9 cellular contexts compared by ENCODE assay signal in the genomic region with DNA sequence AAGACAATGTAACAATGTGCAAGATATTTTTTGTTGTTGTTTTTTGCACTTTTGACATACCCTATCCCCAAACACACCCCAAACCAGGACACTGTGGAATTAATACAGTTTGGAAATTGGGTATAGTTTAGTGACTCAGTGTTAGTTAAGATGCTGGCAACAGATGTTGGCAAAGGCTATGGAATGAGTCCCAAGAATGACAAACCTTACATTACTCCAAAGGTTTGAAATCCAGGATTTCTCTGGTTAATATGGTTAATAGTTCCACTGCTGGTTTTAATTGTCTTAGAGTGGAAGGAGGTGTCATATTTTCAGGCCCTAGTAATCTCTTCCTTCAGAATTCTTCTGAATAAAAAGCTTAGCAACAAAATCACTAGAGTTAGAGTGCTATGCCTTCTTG. TPM values are rescaled to one million over a fixed set of nuclear protein-coding genes. Genes with fewer than 3 reads are reported as not detected.
DNase-seq lines count a peak whose midpoint lies in the region; ATAC-seq and TF ChIP-seq lines count a peak whose summit lies in the region.
"Had no signal": no experiment of that assay in that cellular context is flagged by ENCODE, and none has a peak within 500 bp of the region (broad histone marks: within the 10 kb centered on the region; RNA-seq: fewer than 3 reads in every experiment).

No MANE protein-coding gene starts in this region.

- peak overlapping the region; percentile 95 for H3K4me3 Mint-ChIP-seq in CD8-positive, alpha-beta T cell
- H3K4me3 Mint-ChIP-seq in endothelial cell (ENCODE audit: unreplicated experiment), result no peak overlapping the region

- DNase-seq in CD8-positive, alpha-beta T cell, result no peak
- DNase-seq in NB4 (ENCODE audit: low read depth), result no peak
- no peak for DNase-seq in coronary artery (ENCODE audit: low spot score)
- DNase-seq in prostate gland (ENCODE audit: low spot score), result no peak
- DNase-seq in NCI-H1930 (lab: John Stamatoyannopoulos, UW), result no peak
- no peak for DNase-seq in NCI-H524 (lab: John Stamatoyannopoulos, UW)
- no peak for DNase-seq in endothelial cell (ENCODE audit: low spot score)
- no peak for DNase-seq in NCI-H1417 (lab: John Stamatoyannopoulos, UW)
- DNase-seq: stimulated activated CD4-positive, alpha-beta T cell treated with anti-CD3 and anti-CD28 coated beads, Interleukin-4, amount 100 ng/mL, for 1 hour had no signal

- H3K9me3 Mint-ChIP-seq in CD8-positive, alpha-beta T cell, result no peaks in the 10 kb centered on the region
- no peaks in the 10 kb centered on the region for H3K9me3 Mint-ChIP-seq in endothelial cell (ENCODE audit: unreplicated experiment)

- TF ChIP-seq POLR2A in NB4 (IDR thresholded peaks at IDR 0.05; ENCODE audit: extremely low read depth, insufficient read length) (no peak), prostate gland (IDR thresholded peaks at IDR 0.05) (no peak)

- no peaks in the 10 kb centered on the region for H3K9me3 ChIP-seq in CD8-positive, alpha-beta T cell (ENCODE audit: low read length)
- no peaks in the 10 kb centered on the region for H3K9me3 ChIP-seq in prostate gland

- no peak for TF ChIP-seq CTCF in CD8-positive, alpha-beta T cell (IDR thresholded peaks at IDR 0.05)
- no peak for TF ChIP-seq CTCF in NB4 (IDR thresholded peaks at IDR 0.05; ENCODE audit: low read depth, low read length)
- TF ChIP-seq CTCF in coronary artery (IDR thresholded peaks at IDR 0.05), result no peak
- no peak for TF ChIP-seq CTCF in prostate gland (IDR thresholded peaks at IDR 0.05)
- no peak for TF ChIP-seq CTCF in endothelial cell (IDR thresholded peaks at IDR 0.05; ENCODE audit: unreplicated experiment)

- peaks cover 41% of the 10 kb centered on the region for H3K4me1 ChIP-seq in CD8-positive, alpha-beta T cell (ENCODE audit: insufficient read depth, low read length)
- H3K4me1 ChIP-seq in prostate gland (replicated peaks), result peaks cover 3% of the 10 kb centered on the region

- POLR2A ChIA-PET in CD8-positive, alpha-beta T cell (lab: Charles Lee), result no interaction called here

- peak overlapping the region; percentile 100 for H3K27ac Mint-ChIP-seq in CD8-positive, alpha-beta T cell
- no peak overlapping the region for H3K27ac Mint-ChIP-seq in endothelial cell (ENCODE audit: unreplicated experiment)

- peak overlapping the region; percentile 99 for H3K27ac ChIP-seq in CD8-positive, alpha-beta T cell (ENCODE audit: low read depth, low read length)
- H3K27ac ChIP-seq in coronary artery (peak overlapping the region; percentile 48 to 57), prostate gland (peak overlapping the region; percentile 15 to 22)

- ATAC-seq in CD8-positive, alpha-beta T cell, result no peak

- H3K36me3 ChIP-seq in CD8-positive, alpha-beta T cell (ENCODE audit: insufficient read depth, low read length), result no peaks in the 10 kb centered on the region
- H3K36me3 ChIP-seq in prostate gland, result no peaks in the 10 kb centered on the region

- CTCF ChIA-PET in CD8-positive, alpha-beta T cell (lab: Charles Lee), result interaction anchor here (1.3 kb wide), 1 partner anchor 9 kb away, joined by 3 read pairs; no protein-coding TSS in a partner anchor

- peak overlapping the region; percentile 76 for H3K4me3 ChIP-seq in CD8-positive, alpha-beta T cell (ENCODE audit: low read depth, low read length)
- H3K4me3 ChIP-seq in NB4 (ENCODE audit: low read depth, low read length), result peak overlapping the region; percentile 66
- peak overlapping the region; percentile 15 for H3K4me3 ChIP-seq in coronary artery
- H3K4me3 ChIP-seq in prostate gland, result no peak overlapping the region

- no peaks in the 10 kb centered on the region for H3K27me3 Mint-ChIP-seq in CD8-positive, alpha-beta T cell (ENCODE audit: low read depth)
- H3K27me3 Mint-ChIP-seq in endothelial cell (ENCODE audit: unreplicated experiment), result peaks cover 16% of the 10 kb centered on the region

- no peaks in the 10 kb centered on the region for H3K27me3 ChIP-seq in CD8-positive, alpha-beta T cell (ENCODE audit: insufficient read depth, low read length)
- no peaks in the 10 kb centered on the region for H3K27me3 ChIP-seq in prostate gland (replicated peaks; ENCODE audit: insufficient read depth)

- H3K36me3 Mint-ChIP-seq in CD8-positive, alpha-beta T cell, result peaks cover 36% of the 10 kb centered on the region
- peaks cover 13% of the 10 kb centered on the region for H3K36me3 Mint-ChIP-seq in endothelial cell (ENCODE audit: low read depth, unreplicated experiment)

- H3K4me1 Mint-ChIP-seq in CD8-positive, alpha-beta T cell (ENCODE audit: low read depth), result peaks cover 69% of the 10 kb centered on the region
- H3K4me1 Mint-ChIP-seq in endothelial cell (ENCODE audit: unreplicated experiment), result peaks cover 18% of the 10 kb centered on the region

- intact Hi-C loops in CD8-positive, alpha-beta T cell (cut with DNase I, micrococcal nuclease), result loop anchor here (1.0 to 10.0 kb wide), 8 partner anchors 50 to 1250 kb away; a partner anchor contains a TSS
- intact Hi-C loops in prostate gland (cut with DNase I), result loop anchor here (5.0 to 10.0 kb wide), 2 partner anchors 567 to 1250 kb away; a partner anchor contains a TSS

RNA-seq across cellular contexts. Expression of a gene that starts 0.8 kb away (rescaled TPM):
- 10 to 100 TPM; 28.1 to 31.3 TPM for total RNA-seq in CD8-positive, alpha-beta T cell
- total RNA-seq in prostate gland (1 to 10 TPM; 5.4 to 9.4 TPM), endothelial cell (ENCODE audit: unreplicated experiment) (5.0 TPM)

RNA-seq across cellular contexts. Expression of a gene that starts 4.0 kb away (rescaled TPM):
- 10 to 100 TPM; 56.1 to 56.5 TPM for total RNA-seq in CD8-positive, alpha-beta T cell
- total RNA-seq in prostate gland, result 10 to 100 TPM; 34.0 to 70.7 TPM
- 28.4 TPM for total RNA-seq in endothelial cell (ENCODE audit: unreplicated experiment)

RNA-seq across cellular contexts. Expression of a gene that starts 47.6 kb away (rescaled TPM):
- total RNA-seq in CD8-positive, alpha-beta T cell, result 1 to 10 TPM; 3.7 TPM
- under 1 TPM in 1 of 2 donors, not detected in 1; 0.74 TPM for total RNA-seq in prostate gland
- 1.6 TPM for total RNA-seq in endothelial cell (ENCODE audit: unreplicated experiment)

Comparison
In these comparisons a context has a peak if more than half of its experiments do, and no peak if none do; other contexts are left out.
1. H3K27ac ChIP-seq: peak in every context shown above with its lines; median percentile 99 in CD8-positive, alpha-beta T cell; 52 in coronary artery; 18 in prostate gland.
2. H3K4me3 ChIP-seq: peak in CD8-positive, alpha-beta T cell (single experiment), NB4 (single experiment) and coronary artery (single experiment); none in prostate gland (0 of 2).